9 cellular contexts compared by ENCODE assay signal in genomic region chr17:416293-417206, GRCh38. TPM values are rescaled to one million over a fixed set of nuclear protein-coding genes. Genes with fewer than 3 reads are reported as not detected.
A peak's percentile ranks its signal among the peaks of the same experiment; 100 is the strongest.
DNase-seq lines count a peak whose midpoint lies in the region; ATAC-seq and TF ChIP-seq lines count a peak whose summit lies in the region.
"Had no signal": no experiment of that assay in that cellular context is flagged by ENCODE, and none has a peak within 500 bp of the region (broad histone marks: within the 10 kb centered on the region; RNA-seq: fewer than 3 reads in every experiment).

No MANE protein-coding gene starts in this region.

- H3F3A ChIP-seq in PC-3 (ENCODE audit: low read length, unreplicated experiment) = no peaks in the 10 kb centered on the region

- H3K9me3 ChIP-seq in neutrophil (no peaks in the 10 kb centered on the region), PC-3 (ENCODE audit: low read length) (no peaks in the 10 kb centered on the region)
- H3K9me3 ChIP-seq: SJSA1 had no signal

- no peaks in the 10 kb centered on the region for H3K36me3 ChIP-seq in neutrophil
- no peaks in the 10 kb centered on the region for H3K36me3 ChIP-seq in PC-3 (ENCODE audit: low read depth, low read length)
- H3K36me3 ChIP-seq: SJSA1 had no signal

- H3K27ac ChIP-seq in neutrophil (peak overlapping the region; percentile 86), PC-3 (ENCODE audit: low read length) (no peak overlapping the region)
- H3K27ac ChIP-seq: SJSA1 had no signal

- peak overlapping the region; percentile 3 to 18 for H3K4me3 ChIP-seq in neutrophil (ENCODE audit: low read depth in 1 of 2, low read length in 1 of 2)
- no peak overlapping the region for H3K4me3 ChIP-seq in PC-3 (ENCODE audit: low read length)
- H3K4me3 ChIP-seq: SJSA1 had no signal

- H3K79me2 ChIP-seq in PC-3 (ENCODE audit: low read length) = no peaks in the 10 kb centered on the region

- H4K20me1 ChIP-seq in PC-3 (ENCODE audit: low read length) = no peaks in the 10 kb centered on the region

- peaks cover 82 to 90% of the 10 kb centered on the region in 2 experiments for H3K4me1 ChIP-seq in neutrophil (ENCODE audit: control insufficient read depth in 1 of 2, insufficient read depth in 1 of 2, low read depth in 1 of 2, low read length in 1 of 2)
- no peaks in the 10 kb centered on the region for H3K4me1 ChIP-seq in PC-3 (ENCODE audit: insufficient read depth, low read length)

- peak; percentile 74 to 75 for DNase-seq in activated T-cell treated with anti-CD3 and anti-CD28 coated beads, Interleukin-2, amount 50 U/mL, for 48 hours
- DNase-seq in COLO829 (ENCODE audit: low spot score) (no peak), PC-3 (no peak)

- intact Hi-C loops in PC-3 (cut with micrococcal nuclease) = no loop called here

- H3K27me3 ChIP-seq in neutrophil (no peaks in the 10 kb centered on the region), PC-3 (ENCODE audit: low read length) (no peaks in the 10 kb centered on the region)
- H3K27me3 ChIP-seq: SJSA1 had no signal

- no peak overlapping the region for H2AFZ ChIP-seq in PC-3 (ENCODE audit: low read length)

- H3K9ac ChIP-seq in PC-3 (ENCODE audit: low read length) = no peak overlapping the region

- no peak overlapping the region for H3K4me2 ChIP-seq in PC-3 (ENCODE audit: low read length)

- H3K9me2 ChIP-seq in PC-3 (replicated peaks; ENCODE audit: low read length) = no peaks in the 10 kb centered on the region

- POLR2A ChIA-PET in PC-3 (lab: Charles Lee; ENCODE audit: unreplicated experiment) = no interaction called here

- BruUV-seq in PC-3 (replicated peaks; lab: Mats Ljungman, UMichigan) = no TSS peak

- TF ChIP-seq CTCF in neutrophil (IDR thresholded peaks at IDR 0.05) (no peak), PC-3 (conservative IDR thresholded peaks at IDR 0.05; ENCODE audit: low read depth, low read length) (no peak)

- CTCF ChIA-PET in PC-3 (lab: Charles Lee) = no interaction called here

- ATAC-seq in GM18909 (IDR thresholded peaks at IDR 0.05; ENCODE audit: poor library complexity, unreplicated experiment) (peak; percentile 56), HG03108 (IDR thresholded peaks at IDR 0.05; ENCODE audit: unreplicated experiment) (peak; percentile 51), PC-3 (no peak), HG03025 (IDR thresholded peaks at IDR 0.05; ENCODE audit: low FRiP score, unreplicated experiment) (no peak), SK-N-SH treated with all-trans-retinoic acid at 6 μM for 48 hours (no peak)

TF ChIP-seq in SK-N-SH treated with all-trans-retinoic acid at 6 μM for 48 hours, 23 proteins besides CTCF, POLR2A, EP300 and RAD21:
- TF ChIP-seq, protein P1, sequence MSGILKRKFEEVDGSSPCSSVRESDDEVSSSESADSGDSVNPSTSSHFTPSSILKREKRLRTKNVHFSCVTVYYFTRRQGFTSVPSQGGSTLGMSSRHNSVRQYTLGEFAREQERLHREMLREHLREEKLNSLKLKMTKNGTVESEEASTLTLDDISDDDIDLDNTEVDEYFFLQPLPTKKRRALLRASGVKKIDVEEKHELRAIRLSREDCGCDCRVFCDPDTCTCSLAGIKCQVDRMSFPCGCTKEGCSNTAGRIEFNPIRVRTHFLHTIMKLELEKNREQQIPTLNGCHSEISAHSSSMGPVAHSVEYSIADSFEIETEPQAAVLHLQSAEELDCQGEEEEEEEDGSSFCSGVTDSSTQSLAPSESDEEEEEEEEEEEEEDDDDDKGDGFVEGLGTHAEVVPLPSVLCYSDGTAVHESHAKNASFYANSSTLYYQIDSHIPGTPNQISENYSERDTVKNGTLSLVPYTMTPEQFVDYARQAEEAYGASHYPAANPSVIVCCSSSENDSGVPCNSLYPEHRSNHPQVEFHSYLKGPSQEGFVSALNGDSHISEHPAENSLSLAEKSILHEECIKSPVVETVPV (CRISPR knock-in tag; IDR thresholded peaks at IDR 0.05) = no peak
- TF ChIP-seq ARNTL (CRISPR knock-in tag; IDR thresholded peaks at IDR 0.05; ENCODE audit: borderline replicate concordance, low read depth) (no peak), PPARA (CRISPR knock-in tag; IDR thresholded peaks at IDR 0.05; ENCODE audit: borderline replicate concordance) (no peak), TSHZ2 (CRISPR knock-in tag; IDR thresholded peaks at IDR 0.05) (no peak), TCF4 (CRISPR knock-in tag; IDR thresholded peaks at IDR 0.05; ENCODE audit: borderline replicate concordance) (no peak)

RNA-seq across cellular contexts. Expression of gene RFLNB, which starts 29.2 kb away (rescaled TPM):
- 3.0 and 3.1 TPM in 2 replicates for total RNA-seq in PC-3 (2014; rRNA removed)

Comparison
In these comparisons a context has a peak if more than half of its experiments do, and no peak if none do; other contexts are left out.
1. ATAC-seq: peak in GM18909 (single experiment) and HG03108 (single experiment); none in PC-3 (single experiment), HG03025 (single experiment) and SK-N-SH treated with all-trans-retinoic acid at 6 μM for 48 hours (single experiment).
2. DNase-seq: peak in activated T-cell treated with anti-CD3 and anti-CD28 coated beads, Interleukin-2, amount 50 U/mL, for 48 hours (2 of 2); none in COLO829 (single experiment) and PC-3 (single experiment).